9 cellular contexts compared by ENCODE assay signal in genomic region chr9:134365791-134366222, GRCh38. TPM values are rescaled to one million over a fixed set of nuclear protein-coding genes. Genes with fewer than 3 reads are reported as not detected.
DNase-seq lines count a peak whose midpoint lies in the region; ATAC-seq and TF ChIP-seq lines count a peak whose summit lies in the region.
"Had no signal": no experiment of that assay in that cellular context is flagged by ENCODE, and none has a peak within 500 bp of the region (broad histone marks: within the 10 kb centered on the region; RNA-seq: fewer than 3 reads in every experiment).

No MANE protein-coding gene starts in this region.

- intact Hi-C loops in Panc1 (cut with micrococcal nuclease; ENCODE audit: unreplicated experiment) (no loop called here), sigmoid colon (cut with DNase I) (loop anchor here (2.0 to 5.0 kb wide), 4 partner anchors 37 to 194 kb away; no protein-coding TSS in a partner anchor)

- H3K27me3 Mint-ChIP-seq in activated T-cell treated with anti-CD3 and anti-CD28 coated beads, Interleukin-2, amount 50 U/mL, for 24 hours = no peaks in the 10 kb centered on the region

- BruUV-seq in Panc1 (replicated peaks; lab: Mats Ljungman, UMichigan) = no TSS peak

- H3K36me3 ChIP-seq in Panc1 (ENCODE audit: control insufficient read depth, insufficient read depth, low read length) = no peaks in the 10 kb centered on the region
- no peaks in the 10 kb centered on the region for H3K36me3 ChIP-seq in sigmoid colon

- H3K27me3 ChIP-seq in Panc1 (ENCODE audit: control insufficient read depth, insufficient read depth, low read length) = no peaks in the 10 kb centered on the region
- H3K27me3 ChIP-seq in sigmoid colon = no peaks in the 10 kb centered on the region

- in situ Hi-C loops in Panc1 (cut with HindIII; ENCODE audit: low pct_unique_long_range_greater_than_20kb, low sequenced_read_pairs) = no loop called here

- no peaks in the 10 kb centered on the region for H3K9me3 Mint-ChIP-seq in activated T-cell treated with anti-CD3 and anti-CD28 coated beads, Interleukin-2, amount 50 U/mL, for 24 hours

- ATAC-seq in Panc1 = peak; percentile 45
- ATAC-seq in GM19324 (IDR thresholded peaks at IDR 0.05; ENCODE audit: low FRiP score, unreplicated experiment) = no peak

- 13 to 37% methylated on average over 14 of the region's 14 CpGs for WGBS in sigmoid colon, 2 donors

- TF ChIP-seq EP300 in sigmoid colon (IDR thresholded peaks at IDR 0.05) = no peak

- no peak overlapping the region for H3K27ac Mint-ChIP-seq in activated T-cell treated with anti-CD3 and anti-CD28 coated beads, Interleukin-2, amount 50 U/mL, for 24 hours

- no peak for TF ChIP-seq POLR2A in sigmoid colon (IDR thresholded peaks at IDR 0.05)

- H3K4me3 Mint-ChIP-seq in activated T-cell treated with anti-CD3 and anti-CD28 coated beads, Interleukin-2, amount 50 U/mL, for 24 hours = no peak overlapping the region

- H3K27ac ChIP-seq in Panc1 (ENCODE audit: low read length) (no peak overlapping the region), sigmoid colon (peak overlapping the region; percentile 83 to 87 (median 84))

- H3K36me3 Mint-ChIP-seq in activated T-cell treated with anti-CD3 and anti-CD28 coated beads, Interleukin-2, amount 50 U/mL, for 24 hours (ENCODE audit: low read depth) = no peaks in the 10 kb centered on the region

- DNase-seq in EH (ENCODE audit: low read depth) (peak; percentile 73), Panc1 (ENCODE audit: low read depth, low spot score) (no peak), fibroblast of peridontal ligament (ENCODE audit: extremely low read depth) (peak; percentile 51), sigmoid colon (peak; percentile 96), NOMO-1 treated with dmso at 0.1 percent for 144 hours (lab: John Stamatoyannopoulos, UW; ENCODE audit: unreplicated experiment) (no peak), glomerular visceral epithelial cell (ENCODE audit: extremely low spot score) (no peak)
- DNase-seq in activated T-cell treated with anti-CD3 and anti-CD28 coated beads, Interleukin-2, amount 50 U/mL, for 24 hours = no peak
- DNase-seq: T-helper 2 cell had no signal

- H3K4me3 ChIP-seq in Panc1 (ENCODE audit: low read depth in 2 of 2, low read length in 2 of 2) = no peak overlapping the region
- peak overlapping the region in 1 of 4 donors; percentile 30 for H3K4me3 ChIP-seq in sigmoid colon

- H3K9me3 ChIP-seq in Panc1 (ENCODE audit: control insufficient read depth, insufficient read depth, low read depth, low read length) = no peaks in the 10 kb centered on the region
- H3K9me3 ChIP-seq in sigmoid colon = no peaks in the 10 kb centered on the region

- CTCF ChIA-PET in Panc1 (lab: Charles Lee) = no interaction called here

- POLR2A ChIA-PET in Panc1 (lab: Charles Lee) = interaction anchor here (0.7 kb wide), 1 partner anchor 13 kb away, joined by 3 read pairs; no protein-coding TSS in a partner anchor

- H3K4me1 Mint-ChIP-seq in activated T-cell treated with anti-CD3 and anti-CD28 coated beads, Interleukin-2, amount 50 U/mL, for 24 hours (ENCODE audit: low read depth) = no peaks in the 10 kb centered on the region

- TF ChIP-seq CTCF in Panc1 (IDR thresholded peaks at IDR 0.05) (no peak), sigmoid colon (IDR thresholded peaks at IDR 0.05) (peak in 1 of 4 experiments; percentile 13)

- H3K4me1 ChIP-seq in Panc1 (ENCODE audit: control insufficient read depth, insufficient read depth, low read length) = peaks cover 16% of the 10 kb centered on the region
- peaks cover 0 to 67% (median 60%) of the 10 kb centered on the region in 4 donors for H3K4me1 ChIP-seq in sigmoid colon

RNA-seq across cellular contexts. Expression of gene RXRA, which starts 39.6 kb away (rescaled TPM):
- total RNA-seq in Panc1 (2021; ENCODE audit: unreplicated experiment) (31.6 TPM), sigmoid colon (10 to 100 TPM; 26.7 to 49.0 (median 31.4) TPM)
- 45.8 TPM for polyA plus RNA-seq in Panc1 (2012; ENCODE audit: insufficient read length)
- 10 to 100 TPM; 27.6 to 50.8 (median 38.4) TPM for polyA plus RNA-seq in sigmoid colon

Comparison
In these comparisons a context has a peak if more than half of its experiments do, and no peak if none do; other contexts are left out.
1. DNase-seq: peak in EH (single experiment), fibroblast of peridontal ligament (single experiment) and sigmoid colon (single experiment); none in Panc1 (single experiment), NOMO-1 treated with dmso at 0.1 percent for 144 hours (single experiment), glomerular visceral epithelial cell (single experiment) and activated T-cell treated with anti-CD3 and anti-CD28 coated beads, Interleukin-2, amount 50 U/mL, for 24 hours (single experiment).